ENCODE assay signal across 19 cellular contexts in the genomic region with DNA sequence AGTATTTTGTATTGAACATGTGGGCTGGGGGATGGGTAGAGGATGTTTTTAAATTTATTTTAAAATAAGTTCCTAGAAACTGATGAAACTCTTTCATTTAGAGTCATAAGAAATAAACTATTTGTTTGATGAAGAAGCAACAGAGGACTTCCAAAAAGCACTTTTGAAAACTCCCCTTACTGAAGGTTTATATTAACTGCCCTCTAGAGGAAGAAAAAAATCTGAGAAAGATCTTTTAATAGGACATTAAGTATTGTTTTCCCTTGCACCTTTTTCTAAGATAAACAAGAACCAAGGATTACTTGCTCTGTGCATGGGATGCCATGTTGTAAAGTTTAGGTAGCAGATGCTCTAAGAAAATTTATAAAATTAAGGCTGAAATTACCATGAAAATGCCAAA. TPM values are rescaled to one million over a fixed set of nuclear protein-coding genes. Genes with fewer than 3 reads are reported as not detected.
A peak's percentile ranks its signal among the peaks of the same experiment; 100 is the strongest.
DNase-seq lines count a peak whose midpoint lies in the region; ATAC-seq and TF ChIP-seq lines count a peak whose summit lies in the region.
"Had no signal": no experiment of that assay in that cellular context is flagged by ENCODE, and none has a peak within 500 bp of the region (broad histone marks: within the 10 kb centered on the region; RNA-seq: fewer than 3 reads in every experiment).

No MANE protein-coding gene starts in this region.

- intact Hi-C loops in activated CD8-positive, alpha-beta T cell treated with anti-CD3 and anti-CD28 coated beads for 36 hours (cut with micrococcal nuclease): no loop called here
- intact Hi-C loops in OCI-LY7 (cut with micrococcal nuclease; ENCODE audit: unreplicated experiment): no loop called here

- H3K36me3 ChIP-seq in OCI-LY7 (ENCODE audit: insufficient read depth, low read length) (no peaks in the 10 kb centered on the region), endodermal cell (ENCODE audit: control insufficient read depth, insufficient read depth, low read length) (no peaks in the 10 kb centered on the region)

- H3K4me3 Mint-ChIP-seq in activated CD8-positive, alpha-beta T cell treated with anti-CD3 and anti-CD28 coated beads for 36 hours: no peak overlapping the region
- no peak overlapping the region for H3K4me3 Mint-ChIP-seq in activated CD8-positive, alpha-beta T cell treated with anti-CD3 and anti-CD28 coated beads, Interleukin-2, amount 10 ng/mL, durations not matched to agents 7 days and 5 days
- no peak overlapping the region for H3K4me3 Mint-ChIP-seq in endodermal cell
- H3K4me3 Mint-ChIP-seq: CD4-positive, alpha-beta memory T cell; T-helper 17 cell had no signal

- H3K4me1 Mint-ChIP-seq in activated CD8-positive, alpha-beta T cell treated with anti-CD3 and anti-CD28 coated beads for 36 hours (ENCODE audit: low read depth): peaks cover 2% of the 10 kb centered on the region
- H3K4me1 Mint-ChIP-seq in activated CD8-positive, alpha-beta T cell treated with anti-CD3 and anti-CD28 coated beads, Interleukin-2, amount 10 ng/mL, durations not matched to agents 7 days and 5 days (ENCODE audit: low read depth): no peaks in the 10 kb centered on the region
- H3K4me1 Mint-ChIP-seq in endodermal cell: peaks cover 15% of the 10 kb centered on the region

- H3K79me2 ChIP-seq in OCI-LY7 (ENCODE audit: insufficient read depth, low read depth, low read length): no peaks in the 10 kb centered on the region

- POLR2A ChIA-PET in activated CD8-positive, alpha-beta T cell treated with anti-CD3 and anti-CD28 coated beads for 36 hours (lab: Charles Lee): no interaction called here
- POLR2A ChIA-PET in activated CD8-positive, alpha-beta T cell treated with anti-CD3 and anti-CD28 coated beads, Interleukin-2, amount 10 ng/mL, durations not matched to agents 7 days and 5 days (lab: Charles Lee): no interaction called here
- POLR2A ChIA-PET in OCI-LY7 (lab: Charles Lee): no interaction called here

- CTCF ChIA-PET in activated CD8-positive, alpha-beta T cell treated with anti-CD3 and anti-CD28 coated beads for 36 hours (lab: Charles Lee): no interaction called here
- CTCF ChIA-PET in activated CD8-positive, alpha-beta T cell treated with anti-CD3 and anti-CD28 coated beads, Interleukin-2, amount 10 ng/mL, durations not matched to agents 7 days and 5 days (lab: Charles Lee): no interaction called here
- CTCF ChIA-PET in OCI-LY7 (lab: Charles Lee; ENCODE audit: unreplicated experiment): no interaction called here

- no peak for ATAC-seq in activated CD8-positive, alpha-beta T cell treated with anti-CD3 and anti-CD28 coated beads for 36 hours
- ATAC-seq in activated CD8-positive, alpha-beta T cell treated with anti-CD3 and anti-CD28 coated beads, Interleukin-2, amount 10 ng/mL, durations not matched to agents 7 days and 5 days: no peak
- no peak for ATAC-seq in activated naive CD4-positive, alpha-beta T cell treated with anti-CD3 and anti-CD28 coated beads, Interleukin-2, amount 50 U/mL, for 72 hours
- ATAC-seq in GM19395 (IDR thresholded peaks at IDR 0.05; ENCODE audit: unreplicated experiment): no peak
- ATAC-seq: stimulated activated naive CD8-positive, alpha-beta T cell treated with anti-CD3 and anti-CD28 coated beads, Interleukin-15, Interleukin-2, amounts not matched to agents 100 U/mL and 50 U/mL, for 24 hours; T-helper 17 cell had no signal

- no peak overlapping the region for H3K9ac ChIP-seq in endodermal cell (ENCODE audit: extremely low read depth, low read length, poor library complexity, severe bottlenecking)

- H3K36me3 Mint-ChIP-seq in activated CD8-positive, alpha-beta T cell treated with anti-CD3 and anti-CD28 coated beads for 36 hours (ENCODE audit: low read depth): no peaks in the 10 kb centered on the region
- no peaks in the 10 kb centered on the region for H3K36me3 Mint-ChIP-seq in activated CD8-positive, alpha-beta T cell treated with anti-CD3 and anti-CD28 coated beads, Interleukin-2, amount 10 ng/mL, durations not matched to agents 7 days and 5 days (ENCODE audit: low read depth)
- H3K36me3 Mint-ChIP-seq in endodermal cell (ENCODE audit: low read depth): peaks cover 3% of the 10 kb centered on the region
- H3K36me3 Mint-ChIP-seq in activated naive CD4-positive, alpha-beta T cell treated with anti-CD3 and anti-CD28 coated beads, Interleukin-2, amount 50 U/mL, for 72 hours: no peaks in the 10 kb centered on the region
- H3K36me3 Mint-ChIP-seq: CD4-positive, alpha-beta memory T cell had no signal

- no peaks in the 10 kb centered on the region for H3K27me3 Mint-ChIP-seq in activated CD8-positive, alpha-beta T cell treated with anti-CD3 and anti-CD28 coated beads for 36 hours
- no peaks in the 10 kb centered on the region for H3K27me3 Mint-ChIP-seq in activated CD8-positive, alpha-beta T cell treated with anti-CD3 and anti-CD28 coated beads, Interleukin-2, amount 10 ng/mL, durations not matched to agents 7 days and 5 days (ENCODE audit: low read depth)
- H3K27me3 Mint-ChIP-seq in endodermal cell (ENCODE audit: insufficient read depth): peaks cover 2% of the 10 kb centered on the region
- H3K27me3 Mint-ChIP-seq: CD4-positive, alpha-beta memory T cell; T-helper 17 cell had no signal

- no peak for DNase-seq in activated CD8-positive, alpha-beta T cell treated with anti-CD3 and anti-CD28 coated beads for 36 hours
- DNase-seq in activated CD8-positive, alpha-beta T cell treated with anti-CD3 and anti-CD28 coated beads, Interleukin-2, amount 10 ng/mL, durations not matched to agents 7 days and 5 days: no peak
- DNase-seq in OCI-LY7 (ENCODE audit: low spot score) (peak; percentile 7), endodermal cell (no peak), retinal pigment epithelial cell (ENCODE audit: low read depth) (no peak), NCI-H2081 (lab: John Stamatoyannopoulos, UW) (no peak)
- no peak for DNase-seq in activated naive CD4-positive, alpha-beta T cell treated with anti-CD3 and anti-CD28 coated beads, Interleukin-2, amount 50 U/mL, for 72 hours (ENCODE audit: low spot score in 2 of 2)
- DNase-seq: 8988T; activated gamma-delta T cell; anterior cingulate cortex; CD4-positive, alpha-beta memory T cell; DMS79 treated with DMSO at 0.1 percent for 48 hours; glutamatergic neuron; NCI-H1930; NCI-H510A; stimulated activated CD4-positive, alpha-beta T cell treated with anti-CD3 and anti-CD28 coated beads, Interleukin-15, amount 100 ng/mL, for 24 hours; stimulated activated naive CD8-positive, alpha-beta T cell treated with anti-CD3 and anti-CD28 coated beads, Interleukin-15, Interleukin-2, amounts not matched to agents 100 U/mL and 50 U/mL, for 24 hours; T-helper 17 cell had no signal

- no peaks in the 10 kb centered on the region for H3K4me1 ChIP-seq in OCI-LY7 (ENCODE audit: insufficient read depth, low read length, poor library complexity, severe bottlenecking)
- H3K4me1 ChIP-seq in endodermal cell (ENCODE audit: control insufficient read depth, insufficient read depth, low read length): no peaks in the 10 kb centered on the region

- H3K9me2 ChIP-seq in OCI-LY7 (ENCODE audit: insufficient read depth, low read length): no peaks in the 10 kb centered on the region

- H3K27me3 ChIP-seq in endodermal cell (ENCODE audit: control insufficient read depth, insufficient read depth, low read length, poor library complexity, severe bottlenecking): no peaks in the 10 kb centered on the region

- no peak overlapping the region for H3K4me2 ChIP-seq in OCI-LY7 (ENCODE audit: low read length)

- no peak overlapping the region for H2AFZ ChIP-seq in OCI-LY7 (ENCODE audit: low read length)

- no peak overlapping the region for H3K4me3 ChIP-seq in OCI-LY7 (ENCODE audit: low read depth, low read length, poor library complexity, severe bottlenecking)
- H3K4me3 ChIP-seq in endodermal cell (ENCODE audit: low read length): no peak overlapping the region
- H3K4me3 ChIP-seq in retinal pigment epithelial cell (ENCODE audit: low read length): no peak overlapping the region

- H3K27ac ChIP-seq in OCI-LY7 (ENCODE audit: low read depth, low read length, poor library complexity, severe bottlenecking) (no peak overlapping the region), endodermal cell (ENCODE audit: low read depth, low read length) (no peak overlapping the region)

- no TSS peak for BruUV-seq in OCI-LY7 (replicated peaks; lab: Mats Ljungman, UMichigan)

- TF ChIP-seq CTCF in activated CD8-positive, alpha-beta T cell treated with anti-CD3 and anti-CD28 coated beads for 36 hours (IDR thresholded peaks at IDR 0.05): peak; percentile 31
- TF ChIP-seq CTCF in OCI-LY7 (conservative IDR thresholded peaks at IDR 0.05; ENCODE audit: low read length) (peak; percentile 65), endodermal cell (conservative IDR thresholded peaks at IDR 0.05) (peak; percentile 53), retinal pigment epithelial cell (conservative IDR thresholded peaks at IDR 0.05; ENCODE audit: low read depth, low read length) (peak; percentile 2)

- H3K27ac Mint-ChIP-seq in activated CD8-positive, alpha-beta T cell treated with anti-CD3 and anti-CD28 coated beads for 36 hours: no peak overlapping the region
- H3K27ac Mint-ChIP-seq in activated CD8-positive, alpha-beta T cell treated with anti-CD3 and anti-CD28 coated beads, Interleukin-2, amount 10 ng/mL, durations not matched to agents 7 days and 5 days: no peak overlapping the region
- no peak overlapping the region for H3K27ac Mint-ChIP-seq in endodermal cell
- no peak overlapping the region for H3K27ac Mint-ChIP-seq in activated naive CD4-positive, alpha-beta T cell treated with anti-CD3 and anti-CD28 coated beads, Interleukin-2, amount 50 U/mL, for 72 hours
- H3K27ac Mint-ChIP-seq: CD4-positive, alpha-beta memory T cell had no signal

- H3K9me3 Mint-ChIP-seq in activated CD8-positive, alpha-beta T cell treated with anti-CD3 and anti-CD28 coated beads for 36 hours: no peaks in the 10 kb centered on the region
- no peaks in the 10 kb centered on the region for H3K9me3 Mint-ChIP-seq in activated CD8-positive, alpha-beta T cell treated with anti-CD3 and anti-CD28 coated beads, Interleukin-2, amount 10 ng/mL, durations not matched to agents 7 days and 5 days (ENCODE audit: insufficient read depth)
- no peaks in the 10 kb centered on the region for H3K9me3 Mint-ChIP-seq in endodermal cell
- H3K9me3 Mint-ChIP-seq in activated naive CD4-positive, alpha-beta T cell treated with anti-CD3 and anti-CD28 coated beads, Interleukin-2, amount 50 U/mL, for 72 hours: no peaks in the 10 kb centered on the region

- H3K9me3 ChIP-seq in OCI-LY7 (ENCODE audit: low read length) (no peaks in the 10 kb centered on the region), endodermal cell (ENCODE audit: control insufficient read depth, low read length) (no peaks in the 10 kb centered on the region)

- H4K20me1 ChIP-seq in OCI-LY7 (ENCODE audit: insufficient read depth, low read length): no peaks in the 10 kb centered on the region

RNA-seq across cellular contexts. Expression of gene DISP1, which starts 14.1 kb away (rescaled TPM):
- 1 to 10 TPM; 1.8 to 2.1 TPM for total RNA-seq in activated CD8-positive, alpha-beta T cell treated with anti-CD3 and anti-CD28 coated beads for 36 hours
- 1 to 10 TPM; 1.5 to 2.0 TPM for total RNA-seq in activated CD8-positive, alpha-beta T cell treated with anti-CD3 and anti-CD28 coated beads, Interleukin-2, amount 10 ng/mL, durations not matched to agents 7 days and 5 days
- total RNA-seq in OCI-LY7 (2014; rRNA removed; shearing (Covaris generic)): 1.1 and 1.2 TPM in 2 replicates
- total RNA-seq in OCI-LY7 (2022) (0.48 and 0.89 TPM in 2 replicates), endodermal cell (1 to 10 TPM; 6.1 to 7.5 TPM)
- polyA plus RNA-seq in endodermal cell (2013, experiment 1 of 2): 12.1 TPM
- 11.1 TPM for polyA plus RNA-seq in endodermal cell (2013, experiment 2 of 2)
- 1 to 10 TPM; 1.5 to 2.0 TPM for total RNA-seq in activated naive CD4-positive, alpha-beta T cell treated with anti-CD3 and anti-CD28 coated beads, Interleukin-2, amount 50 U/mL, for 72 hours

Comparison
In these comparisons a context has a peak if more than half of its experiments do, and no peak if none do; other contexts are left out.
1. CTCF ChIP-seq: peak in every context shown above with its lines; median percentile 65 in OCI-LY7; 53 in endodermal cell; 31 in activated CD8-positive, alpha-beta T cell treated with anti-CD3 and anti-CD28 coated beads for 36 hours; 2 in retinal pigment epithelial cell.